ENCODE assay signal across 1 cellular context in genomic region chr3:41102053-41102556, GRCh38.
TF ChIP-seq lines count a peak whose summit lies in the region.

No MANE protein-coding gene starts in this region.

TF ChIP-seq in HepG2, 621 proteins besides CTCF, POLR2A, EP300 and RAD21 (continued from another document and continues in another):
- no peak for TF ChIP-seq ZNF276 (CRISPR knock-in tag; IDR thresholded peaks at IDR 0.05; ENCODE audit: low read depth)
- TF ChIP-seq MAFG (CRISPR knock-in tag; IDR thresholded peaks at IDR 0.05): no peak
- TF ChIP-seq ZNF20 (CRISPR knock-in tag; IDR thresholded peaks at IDR 0.05): no peak
- TF ChIP-seq TEF (CRISPR knock-in tag; IDR thresholded peaks at IDR 0.05): no peak
- no peak for TF ChIP-seq ZNF616 (CRISPR knock-in tag; IDR thresholded peaks at IDR 0.05; ENCODE audit: low read depth)
- peak; percentile 51; the same call in 1 of the 2 replicates for TF ChIP-seq NCOR1 (IDR thresholded peaks at IDR 0.05; ENCODE audit: borderline replicate concordance, low read length)
- no peak for TF ChIP-seq RXRA (CRISPR knock-in tag; IDR thresholded peaks at IDR 0.05)
- no peak for TF ChIP-seq DMAP1 (CRISPR knock-in tag; IDR thresholded peaks at IDR 0.05)
- TF ChIP-seq ZNF567 (CRISPR knock-in tag; IDR thresholded peaks at IDR 0.05; ENCODE audit: borderline replicate concordance): no peak
- peak; percentile 27; the same call in 1 of the 2 replicates for TF ChIP-seq THRA (CRISPR knock-in tag; IDR thresholded peaks at IDR 0.05; ENCODE audit: borderline replicate concordance)
- TF ChIP-seq TBX3 (IDR thresholded peaks at IDR 0.05; ENCODE audit: borderline replicate concordance): no peak
- no peak for TF ChIP-seq NR2F6 (IDR thresholded peaks at IDR 0.05)
- TF ChIP-seq NR2F6 (CRISPR knock-in tag; IDR thresholded peaks at IDR 0.05): peak; percentile 45; the same call in 1 of the 2 replicates
- TF ChIP-seq HNF1B (CRISPR knock-in tag; IDR thresholded peaks at IDR 0.05): peak; percentile 71
- TF ChIP-seq SP5 (CRISPR knock-in tag; IDR thresholded peaks at IDR 0.05; ENCODE audit: borderline replicate concordance, low read depth): 0 out of 2 replicates have a peak, but pooled peaks have one; percentile 16
- no peak for TF ChIP-seq ZFP82 (CRISPR knock-in tag; IDR thresholded peaks at IDR 0.05; ENCODE audit: borderline replicate concordance)
- peak; percentile 67; the same call in 1 of the 2 replicates for TF ChIP-seq TGIF2 (CRISPR knock-in tag; IDR thresholded peaks at IDR 0.05)
- TF ChIP-seq ZNF644 (CRISPR knock-in tag; IDR thresholded peaks at IDR 0.05; ENCODE audit: low read depth): peak; percentile 92
- TF ChIP-seq ZNF557 (CRISPR knock-in tag; IDR thresholded peaks at IDR 0.05): no peak
- peak; percentile 85 for TF ChIP-seq ATF3 (CRISPR knock-in tag; IDR thresholded peaks at IDR 0.05)
- no peak for TF ChIP-seq ZNF605 (CRISPR knock-in tag; IDR thresholded peaks at IDR 0.05)
- TF ChIP-seq NFRKB (IDR thresholded peaks at IDR 0.05): no peak
- no peak for TF ChIP-seq ZNF629 (CRISPR knock-in tag; conservative IDR thresholded peaks at IDR 0.05)
- TF ChIP-seq REPIN1 (CRISPR knock-in tag; IDR thresholded peaks at IDR 0.05; ENCODE audit: borderline replicate concordance, low read depth): peak; percentile 51; the same call in 1 of the 2 replicates
- TF ChIP-seq SPEN (CRISPR knock-in tag; IDR thresholded peaks at IDR 0.05; ENCODE audit: low read depth): no peak
- no peak for TF ChIP-seq ONECUT2 (CRISPR knock-in tag; IDR thresholded peaks at IDR 0.05)
- no peak for TF ChIP-seq ZNF232 (CRISPR knock-in tag; IDR thresholded peaks at IDR 0.05; ENCODE audit: borderline replicate concordance)
- peak; percentile 61; the same call in 1 of the 2 replicates for TF ChIP-seq CEBPB (IDR thresholded peaks at IDR 0.05; ENCODE audit: borderline replicate concordance, low read depth, low read length)
- TF ChIP-seq FOXA3 (CRISPR knock-in tag; IDR thresholded peaks at IDR 0.05): peak; percentile 80
- TF ChIP-seq MED1 (CRISPR knock-in tag; IDR thresholded peaks at IDR 0.05): peak; percentile 54
- TF ChIP-seq ZNF124 (CRISPR knock-in tag; IDR thresholded peaks at IDR 0.05): 0 out of 2 replicates have a peak, but pooled peaks have one; percentile 45
- TF ChIP-seq MBNL3 (CRISPR knock-in tag; conservative IDR thresholded peaks at IDR 0.05): no peak
- no peak for TF ChIP-seq ZNF777 (CRISPR knock-in tag; IDR thresholded peaks at IDR 0.05)
- TF ChIP-seq HOMEZ (CRISPR knock-in tag; IDR thresholded peaks at IDR 0.05; ENCODE audit: low read depth): peak; percentile 62; the same call in 1 of the 2 replicates
- TF ChIP-seq BORCS8-MEF2B (CRISPR knock-in tag; IDR thresholded peaks at IDR 0.05): no peak
- no peak for TF ChIP-seq RELA (CRISPR knock-in tag; IDR thresholded peaks at IDR 0.05)
- TF ChIP-seq FOSL2 (CRISPR knock-in tag; IDR thresholded peaks at IDR 0.05): peak; percentile 81
- TF ChIP-seq TBL1XR1 (IDR thresholded peaks at IDR 0.05; ENCODE audit: borderline replicate concordance, low read length, partially characterized antibody): no peak
- TF ChIP-seq WIZ (CRISPR knock-in tag; IDR thresholded peaks at IDR 0.05): peak; percentile 55; the same call in 1 of the 2 replicates
- TF ChIP-seq SAP130 (CRISPR knock-in tag; IDR thresholded peaks at IDR 0.05; ENCODE audit: low read depth): peak; percentile 43; the same call in 1 of the 2 replicates
- peak; percentile 27; the same call in 1 of the 2 replicates for TF ChIP-seq SMC3 (IDR thresholded peaks at IDR 0.05; ENCODE audit: low read length)
- no peak for TF ChIP-seq ZNF432 (CRISPR knock-in tag; IDR thresholded peaks at IDR 0.05; ENCODE audit: borderline replicate concordance)
- TF ChIP-seq ATF4 (CRISPR knock-in tag; IDR thresholded peaks at IDR 0.05): peak in 1 of 2 experiments; percentile 96; a peak in 2 of 4 replicates
- TF ChIP-seq PAXIP1 (CRISPR knock-in tag; conservative IDR thresholded peaks at IDR 0.05): peak; percentile 66
- no peak for TF ChIP-seq ZNF776 (CRISPR knock-in tag; IDR thresholded peaks at IDR 0.05)
- TF ChIP-seq ZNF781 (CRISPR knock-in tag; IDR thresholded peaks at IDR 0.05; ENCODE audit: borderline replicate concordance, not compliant biosample characterization): no peak
- TF ChIP-seq ATM (IDR thresholded peaks at IDR 0.05; ENCODE audit: borderline replicate concordance): no peak
- 0 out of 2 replicates have a peak, but pooled peaks have one; percentile 22 for TF ChIP-seq RCOR2 (CRISPR knock-in tag; IDR thresholded peaks at IDR 0.05)
- TF ChIP-seq SAFB2 (CRISPR knock-in tag; IDR thresholded peaks at IDR 0.05; ENCODE audit: borderline replicate concordance, low read depth): no peak
- no peak for TF ChIP-seq SP140L (CRISPR knock-in tag; IDR thresholded peaks at IDR 0.05; ENCODE audit: borderline replicate concordance)
- TF ChIP-seq ETV5 (CRISPR knock-in tag; IDR thresholded peaks at IDR 0.05; ENCODE audit: borderline replicate concordance): peak; percentile 26; the same call in 1 of the 2 replicates
- no peak for TF ChIP-seq SP4 (CRISPR knock-in tag; IDR thresholded peaks at IDR 0.05)
- TF ChIP-seq HMG20A (CRISPR knock-in tag; IDR thresholded peaks at IDR 0.05; ENCODE audit: borderline replicate concordance): peak; percentile 52; the same call in 1 of the 2 replicates
- peak; percentile 45 for TF ChIP-seq NCOA2 (CRISPR knock-in tag; IDR thresholded peaks at IDR 0.05)
- no peak for TF ChIP-seq MAFF (IDR thresholded peaks at IDR 0.05; ENCODE audit: low read depth, low read length)
- no peak for TF ChIP-seq GMEB1 (CRISPR knock-in tag; IDR thresholded peaks at IDR 0.05; ENCODE audit: borderline replicate concordance)
